Comparison of ENCODE assay signal across 14 cellular contexts in the genomic region with DNA sequence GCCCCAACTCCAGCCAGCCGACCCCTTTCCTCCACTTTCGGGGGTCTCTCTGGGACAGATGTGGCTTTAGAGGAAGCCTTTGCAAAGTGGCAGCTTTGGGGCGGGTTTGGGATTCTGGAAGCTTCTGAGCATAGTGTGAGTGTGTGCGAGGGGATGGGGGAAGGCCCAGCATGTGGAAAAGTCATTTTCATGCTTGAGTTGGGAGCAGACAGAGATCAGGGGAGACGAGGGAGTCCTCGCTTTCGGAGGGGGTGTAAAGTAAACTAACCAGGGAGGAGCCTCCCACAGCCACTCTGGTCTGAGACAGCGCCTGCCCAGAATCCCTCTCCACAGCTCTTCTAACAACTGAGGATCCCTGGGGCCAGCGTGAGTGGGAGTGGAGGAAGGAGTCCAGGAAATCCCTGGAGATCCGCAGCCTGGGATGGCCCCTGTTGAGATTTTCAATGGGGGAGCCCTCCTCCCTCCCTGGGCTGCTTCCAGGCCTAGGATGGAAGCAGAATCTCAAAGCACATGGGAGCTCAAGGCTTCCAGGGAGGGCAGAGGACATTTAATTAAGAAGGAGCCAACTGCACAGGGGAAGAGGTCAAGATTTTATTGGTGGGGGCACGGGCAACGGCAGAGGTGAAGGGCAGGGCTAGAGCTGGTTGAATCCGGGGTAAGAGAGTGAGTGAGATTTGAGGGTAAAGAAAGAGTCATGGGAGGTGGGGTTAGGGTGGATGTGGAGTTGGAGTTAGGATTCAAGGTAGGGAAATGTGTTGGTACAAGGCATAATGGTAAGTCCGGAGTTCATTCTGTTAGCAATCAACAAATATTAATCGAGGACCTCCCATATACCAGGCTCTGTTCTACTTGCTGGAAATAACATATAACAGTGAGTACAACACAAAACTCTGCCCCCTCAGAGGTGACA.
DNase-seq lines count a peak whose midpoint lies in the region; FAIRE-seq and TF ChIP-seq lines count a peak whose summit lies in the region.
"Had no signal": no experiment of that assay in that cellular context is flagged by ENCODE, and none has a peak within 500 bp of the region (broad histone marks: within the 10 kb centered on the region; RNA-seq: fewer than 3 reads in every experiment).

No MANE protein-coding gene starts in this region.

- H3K9me3 ChIP-seq in ES-I3 (ENCODE audit: control insufficient read depth, insufficient read depth, low read length), result no peaks in the 10 kb centered on the region
- no peaks in the 10 kb centered on the region for H3K9me3 ChIP-seq in kidney (ENCODE audit: control insufficient read depth in 1 of 2, low read length in 2 of 2)
- no peaks in the 10 kb centered on the region for H3K9me3 ChIP-seq in sigmoid colon
- H3K9me3 ChIP-seq: upper lobe of left lung had no signal

- H3K4me3 ChIP-seq in choroid plexus epithelial cell (ENCODE audit: low read depth, low read length) (no peak overlapping the region), kidney (ENCODE audit: low read length in 2 of 2) (no peak overlapping the region), sigmoid colon (peak overlapping the region in 3 of 4 donors; percentile 30 to 35 (median 35))
- H3K4me3 ChIP-seq: lung had no signal

- no peaks in the 10 kb centered on the region for H3K27me3 ChIP-seq in sigmoid colon

- TF ChIP-seq EP300 in sigmoid colon (IDR thresholded peaks at IDR 0.05), result no peak

- H3K9ac ChIP-seq in ES-I3 (ENCODE audit: low read depth, low read length) (peak overlapping the region; percentile 4; the same call in 1 of the 2 replicates), kidney (ENCODE audit: low read length in 2 of 2) (no peak overlapping the region)
- H3K9ac ChIP-seq: KMS-11 had no signal

- 64 to 66% methylated on average over 15 of the region's 15 CpGs for WGBS in sigmoid colon, 2 donors

- H3K36me3 ChIP-seq in ES-I3 (ENCODE audit: insufficient read depth, low read length) (no peaks in the 10 kb centered on the region), kidney (ENCODE audit: control insufficient read depth in 1 of 2, insufficient read depth in 2 of 2, low read length in 2 of 2) (no peaks in the 10 kb centered on the region), sigmoid colon (no peaks in the 10 kb centered on the region)
- H3K36me3 ChIP-seq: upper lobe of left lung had no signal

- FAIRE-seq in kidney (lab: Jason Lieb, UNC), result no peak
- FAIRE-seq: colon, GM12891 had no signal

- H3K4me1 ChIP-seq in ES-I3 (ENCODE audit: insufficient read depth, low read length) (peaks cover 15% of the 10 kb centered on the region; the same call in 1 of the 2 replicates), kidney (ENCODE audit: control insufficient read depth in 1 of 2, insufficient read depth in 1 of 2, low read depth in 1 of 2, low read length in 2 of 2) (peaks cover 0 to 3% of the 10 kb centered on the region in 2 donors), sigmoid colon (peaks cover 0 to 45% (median 36%) of the 10 kb centered on the region in 4 donors)

- no peak for TF ChIP-seq POLR2A in sigmoid colon (IDR thresholded peaks at IDR 0.05)

- DNase-seq in choroid plexus epithelial cell (ENCODE audit: low read depth), result peak; percentile 39
- DNase-seq in kidney, result peak; percentile 89
- peak; percentile 83 for DNase-seq in sigmoid colon
- DNase-seq in NCI-H2081 (lab: John Stamatoyannopoulos, UW), result no peak
- DNase-seq in SKM-1 (lab: John Stamatoyannopoulos, UW; ENCODE audit: unreplicated experiment), result no peak
- no peak for DNase-seq in amniotic stem cell (lab: John Stamatoyannopoulos, UW)
- no peak for DNase-seq in GDM1 (lab: John Stamatoyannopoulos, UW)
- DNase-seq: activated effector memory CD4-positive, alpha-beta T cell treated with Interleukin-2 at 50 U/mL for 16 hours had no signal

- intact Hi-C loops in kidney (cut with DNase I), result no loop called here
- intact Hi-C loops in sigmoid colon (cut with DNase I), result loop anchor here (2.0 kb wide), 1 partner anchor 15 kb away; no protein-coding TSS in a partner anchor

- H3K27ac ChIP-seq in kidney (ENCODE audit: low read depth in 2 of 2, low read length in 2 of 2) (peak overlapping the region in 1 of 2 donors; percentile 47), sigmoid colon (peak overlapping the region; percentile 68 to 88 (median 78))
- H3K27ac ChIP-seq: KMS-11 had no signal

- TF ChIP-seq CTCF in choroid plexus epithelial cell (conservative IDR thresholded peaks at IDR 0.05; ENCODE audit: low read depth, low read length), result no peak
- no peak for TF ChIP-seq CTCF in kidney (IDR thresholded peaks at IDR 0.05; ENCODE audit: borderline replicate concordance, extremely low read depth, insufficient read depth)
- no peak for TF ChIP-seq CTCF in sigmoid colon (IDR thresholded peaks at IDR 0.05)

Comparison
In these comparisons a context has a peak if more than half of its experiments do, and no peak if none do; other contexts are left out.
1. DNase-seq: peak in choroid plexus epithelial cell (single experiment), kidney (single experiment) and sigmoid colon (single experiment); none in NCI-H2081 (0 of 2), SKM-1 (single experiment), amniotic stem cell (single experiment) and GDM1 (single experiment).
2. H3K4me3 ChIP-seq: peak in sigmoid colon (3 of 4); none in choroid plexus epithelial cell (single experiment) and kidney (0 of 2).